Comparison of ENCODE assay signal across 1 cellular context in genomic region chr2:10047616-10048500, GRCh38.
A peak's percentile ranks its signal among the peaks of the same experiment; 100 is the strongest.
TF ChIP-seq lines count a peak whose summit lies in the region.

No MANE protein-coding gene starts in this region.

TF ChIP-seq in K562, 482 proteins besides CTCF, POLR2A, EP300 and RAD21:
- TF ChIP-seq POLR2AphosphoS5 (IDR thresholded peaks at IDR 0.05; ENCODE audit: control insufficient read depth, insufficient read depth, low read depth, low read length) (no peak), RBFOX2 (IDR thresholded peaks at IDR 0.05; ENCODE audit: low read depth, low read length) (0 out of 2 replicates have a peak, but pooled peaks have one; percentile 24)
TF ChIP-seq in K562: peak in this region for 1.
